Comparison of ENCODE assay signal across 9 cellular contexts in genomic region chr19:17389957-17390664, GRCh38. TPM values are rescaled to one million over a fixed set of nuclear protein-coding genes. Genes with fewer than 3 reads are reported as not detected.
DNase-seq lines count a peak whose midpoint lies in the region; ATAC-seq and TF ChIP-seq lines count a peak whose summit lies in the region.
"Had no signal": no experiment of that assay in that cellular context is flagged by ENCODE, and none has a peak within 500 bp of the region (broad histone marks: within the 10 kb centered on the region; RNA-seq: fewer than 3 reads in every experiment).

No MANE protein-coding gene starts in this region.

- peak overlapping the region; percentile 77 for H3K4me3 Mint-ChIP-seq in MCF 10A (ENCODE audit: unreplicated experiment)

- TF ChIP-seq CTCF in A673 (conservative IDR thresholded peaks at IDR 0.05; ENCODE audit: low read depth, low read length) (no peak; the same call in 1 of the 2 replicates), MCF 10A (IDR thresholded peaks at IDR 0.05; ENCODE audit: unreplicated experiment) (no peak)

- no peak overlapping the region for H2AFZ ChIP-seq in Karpas-422 (ENCODE audit: low read length)

- H3K27me3 ChIP-seq in A673 (replicated peaks; ENCODE audit: insufficient read depth, low read depth, low read length, poor library complexity): no peaks in the 10 kb centered on the region
- peaks cover 4% of the 10 kb centered on the region for H3K27me3 ChIP-seq in HUES6 (ENCODE audit: control insufficient read depth, insufficient read depth, low read length)
- H3K27me3 ChIP-seq in mesendoderm (ENCODE audit: insufficient read depth, low read length, poor library complexity): no peaks in the 10 kb centered on the region
- no peaks in the 10 kb centered on the region for H3K27me3 ChIP-seq in Karpas-422 (ENCODE audit: low read length)

- no peak overlapping the region for H3K18ac ChIP-seq in mesendoderm (ENCODE audit: low read length)

- H3K9ac ChIP-seq in HUES6 (ENCODE audit: low read length): peak overlapping the region; percentile 47
- peak overlapping the region; percentile 59 for H3K9ac ChIP-seq in mesendoderm (ENCODE audit: low read length)
- no peak overlapping the region for H3K9ac ChIP-seq in Karpas-422 (ENCODE audit: low read length)

- no peak overlapping the region for H3K23ac ChIP-seq in mesendoderm (ENCODE audit: low read length)

- no CpG with 5 or more reads among the region's 37 CpGs for WGBS in mesendoderm (ENCODE audit: extremely low coverage, insufficient coverage, low lambda C conversion rate)

- no peaks in the 10 kb centered on the region for H3K9me3 ChIP-seq in A673 (ENCODE audit: low read depth, low read length, poor library complexity, severe bottlenecking)
- H3K9me3 ChIP-seq in HUES6 (ENCODE audit: control insufficient read depth, insufficient read depth, low read depth, low read length): peaks cover 11% of the 10 kb centered on the region; the same call in 1 of the 2 replicates
- no peaks in the 10 kb centered on the region for H3K9me3 ChIP-seq in Karpas-422 (ENCODE audit: low read length)

- BruUV-seq in A673 (replicated peaks; lab: Mats Ljungman, UMichigan) (no TSS peak), MCF 10A (replicated peaks; lab: Mats Ljungman, UMichigan) (no TSS peak)

- no peak overlapping the region for H2BK120ac ChIP-seq in mesendoderm (ENCODE audit: low read depth, low read length)

- H3K36me3 Mint-ChIP-seq in MCF 10A (ENCODE audit: insufficient read depth, unreplicated experiment): no peaks in the 10 kb centered on the region

- no peak overlapping the region for H4K8ac ChIP-seq in mesendoderm (ENCODE audit: low read depth, low read length)

- DNase-seq in A673 (ENCODE audit: low spot score): no peak
- no peak for DNase-seq in MCF 10A (ENCODE audit: unreplicated experiment)
- DNase-seq in mesendoderm: no peak
- no peak for DNase-seq in NCI-H2029 (lab: John Stamatoyannopoulos, UW)
- no peak for DNase-seq in Karpas-422
- DNase-seq in NCI-H146 treated with DMSO at 0.1 percent for 48 hours (lab: John Stamatoyannopoulos, UW; ENCODE audit: unreplicated experiment): no peak

- no peaks in the 10 kb centered on the region for H4K20me1 ChIP-seq in Karpas-422 (ENCODE audit: insufficient read depth, low read depth, low read length)

- no peak overlapping the region for H3K4ac ChIP-seq in mesendoderm (ENCODE audit: low read depth, low read length)

- no peaks in the 10 kb centered on the region for H3K9me3 Mint-ChIP-seq in MCF 10A (ENCODE audit: unreplicated experiment)

- H3K36me3 ChIP-seq in A673 (ENCODE audit: insufficient read depth, low read length, poor library complexity, severe bottlenecking): no peaks in the 10 kb centered on the region
- no peaks in the 10 kb centered on the region for H3K36me3 ChIP-seq in HUES6 (ENCODE audit: control insufficient read depth, insufficient read depth, low read length)
- H3K36me3 ChIP-seq in mesendoderm (ENCODE audit: control insufficient read depth, insufficient read depth, low read length): no peaks in the 10 kb centered on the region
- no peaks in the 10 kb centered on the region for H3K36me3 ChIP-seq in Karpas-422 (ENCODE audit: insufficient read depth, low read length)

- H3K79me2 ChIP-seq in mesendoderm (ENCODE audit: control insufficient read depth, insufficient read depth, low read length): no peaks in the 10 kb centered on the region
- H3K79me2 ChIP-seq in Karpas-422 (ENCODE audit: low read length): no peaks in the 10 kb centered on the region

- no peak overlapping the region for H3K27ac ChIP-seq in A673 (ENCODE audit: low read depth, low read length, poor library complexity, severe bottlenecking)
- H3K27ac ChIP-seq in HUES6 (ENCODE audit: low read depth, low read length): no peak overlapping the region
- no peak overlapping the region for H3K27ac ChIP-seq in mesendoderm (ENCODE audit: low read depth, low read length)
- H3K27ac ChIP-seq in Karpas-422 (ENCODE audit: low read length): no peak overlapping the region

- H2BK5ac ChIP-seq in mesendoderm (ENCODE audit: low read length): no peak overlapping the region

- H3K4me1 Mint-ChIP-seq in MCF 10A (ENCODE audit: insufficient read depth, unreplicated experiment): peaks cover 6% of the 10 kb centered on the region

- no peaks in the 10 kb centered on the region for H3K79me1 ChIP-seq in mesendoderm (ENCODE audit: low read length)

- CTCF ChIA-PET in A673 (lab: Charles Lee): interaction anchor here (0.6 kb wide), 1 partner anchor 45 kb away, joined by 8 read pairs; no protein-coding TSS in a partner anchor
- CTCF ChIA-PET in MCF 10A (lab: Yijun Ruan, JAX): interaction anchor here (0.5 to 6.6 kb wide), 20 partner anchors 10 to 544 kb away, joined by 3 to 84 read pairs (median 3); partner anchors contain the start of genes PGLS and PLVAP

- H3K4me2 ChIP-seq in mesendoderm (ENCODE audit: low read length) (peak overlapping the region; percentile 65), Karpas-422 (ENCODE audit: low read depth, low read length, poor library complexity, severe bottlenecking) (no peak overlapping the region)

- no peak overlapping the region for H3K27ac Mint-ChIP-seq in MCF 10A (ENCODE audit: low read depth, unreplicated experiment)

- H3K9me2 ChIP-seq in Karpas-422 (replicated peaks; ENCODE audit: insufficient read depth, low read length): no peaks in the 10 kb centered on the region

- POLR2A ChIA-PET in A673 (lab: Charles Lee; ENCODE audit: low non-redundant PET): no interaction called here
- POLR2A ChIA-PET in MCF 10A (lab: Yijun Ruan, JAX): interaction anchor here (1.4 kb wide), 2 partner anchors 57 to 131 kb away, joined by 3 read pairs; no protein-coding TSS in a partner anchor

- H3K56ac ChIP-seq in mesendoderm (ENCODE audit: low read length): peak overlapping the region; percentile 81

- H4K5ac ChIP-seq in mesendoderm (ENCODE audit: low read length): no peak overlapping the region

- no peak for ATAC-seq in GM19467 (IDR thresholded peaks at IDR 0.05; ENCODE audit: unreplicated experiment)

- no peaks in the 10 kb centered on the region for H3K27me3 Mint-ChIP-seq in MCF 10A (ENCODE audit: insufficient read depth, unreplicated experiment)

- H3K4me1 ChIP-seq in A673 (ENCODE audit: insufficient read depth, low read length, poor library complexity, severe bottlenecking) (peaks cover 5% of the 10 kb centered on the region), HUES6 (ENCODE audit: control insufficient read depth, insufficient read depth, low read length) (peaks cover 3% of the 10 kb centered on the region; the same call in 1 of the 2 replicates), mesendoderm (ENCODE audit: control insufficient read depth, low read depth, low read length) (no peaks in the 10 kb centered on the region), Karpas-422 (ENCODE audit: low read length) (peaks cover 9% of the 10 kb centered on the region)

- H2AK5ac ChIP-seq in mesendoderm (ENCODE audit: low read length): no peak overlapping the region

- intact Hi-C loops in A673 (cut with micrococcal nuclease; ENCODE audit: unreplicated experiment): loop anchor here (10.0 kb wide), 1 partner anchor 615 kb away; no protein-coding TSS in a partner anchor
- intact Hi-C loops in MCF 10A (cut with micrococcal nuclease): loop anchor here (2.0 to 10.0 kb wide), 2 partner anchors 97 to 465 kb away; partner anchors contain the start of gene RPL18A

- H3K4me3 ChIP-seq in A673 (ENCODE audit: low read depth, low read length, poor library complexity, severe bottlenecking): peak overlapping the region; percentile 48
- H3K4me3 ChIP-seq in HUES6 (ENCODE audit: low read depth, low read length): peak overlapping the region; percentile 75
- H3K4me3 ChIP-seq in mesendoderm (ENCODE audit: low read length): peak overlapping the region; percentile 32
- H3K4me3 ChIP-seq in Karpas-422 (ENCODE audit: low read length): no peak overlapping the region

- no peak overlapping the region for H2BK15ac ChIP-seq in mesendoderm (replicated peaks; ENCODE audit: low read depth)

RNA-seq across cellular contexts. Expression of gene CCDC194, which starts 3.9 kb away (rescaled TPM):
- total RNA-seq in A673 (2021) (not detected in 2 replicates), MCF 10A (2022) (0.37 TPM in 1 of 2 replicates, not detected in the other)
- not detected for polyA plus RNA-seq in mesendoderm (2013, experiment 1 of 2)
- not detected for polyA plus RNA-seq in mesendoderm (2013, experiment 2 of 2)
- 4.1 and 9.3 TPM in 2 replicates for total RNA-seq in Karpas-422 (2014; rRNA removed; shearing (Covaris generic); ENCODE audit: low replicate concordance)
- total RNA-seq: HT1080 had no signal

RNA-seq across cellular contexts. Expression of gene PLVAP, which starts 13.0 kb away (rescaled TPM):
- 0.24 TPM in 1 of 2 replicates, not detected in the other for total RNA-seq in A673 (2021)
- not detected in 2 replicates for total RNA-seq in MCF 10A (2022)
- polyA plus RNA-seq in mesendoderm (2013, experiment 1 of 2): 0.06 TPM
- 0.08 TPM for polyA plus RNA-seq in mesendoderm (2013, experiment 2 of 2)
- total RNA-seq in Karpas-422 (2014; rRNA removed; shearing (Covaris generic); ENCODE audit: low replicate concordance): 0.22 and 0.41 TPM in 2 replicates
- total RNA-seq: HT1080 had no signal

RNA-seq across cellular contexts. Expression of gene BST2, which starts 15.3 kb away (rescaled TPM):
- total RNA-seq in A673 (2021): 1.3 and 3.6 TPM in 2 replicates
- 19.6 and 24.8 TPM in 2 replicates for total RNA-seq in MCF 10A (2022)
- polyA plus RNA-seq in mesendoderm (2013, experiment 1 of 2): 4.3 TPM
- polyA plus RNA-seq in mesendoderm (2013, experiment 2 of 2): 4.1 TPM
- 56.2 and 156 TPM in 2 replicates for total RNA-seq in Karpas-422 (2014; rRNA removed; shearing (Covaris generic); ENCODE audit: low replicate concordance)
- total RNA-seq: HT1080 had no signal

RNA-seq across cellular contexts. Expression of gene MVB12A, which starts 29.7 kb away (rescaled TPM):
- 39.5 and 56.9 TPM in 2 replicates for total RNA-seq in A673 (2021)
- total RNA-seq in MCF 10A (2022): 47.7 and 51.1 TPM in 2 replicates
- 24.2 TPM for polyA plus RNA-seq in mesendoderm (2013, experiment 1 of 2)
- 22.3 TPM for polyA plus RNA-seq in mesendoderm (2013, experiment 2 of 2)
- total RNA-seq in Karpas-422 (2014; rRNA removed; shearing (Covaris generic); ENCODE audit: low replicate concordance): 44.7 and 55.2 TPM in 2 replicates

RNA-seq across cellular contexts. Expression of gene GTPBP3, which starts 52.8 kb away (rescaled TPM):
- 51.5 and 53.2 TPM in 2 replicates for total RNA-seq in A673 (2021)
- total RNA-seq in MCF 10A (2022): 24.8 and 27.9 TPM in 2 replicates
- polyA plus RNA-seq in mesendoderm (2013, experiment 1 of 2): 25.9 TPM
- 26.0 TPM for polyA plus RNA-seq in mesendoderm (2013, experiment 2 of 2)
- total RNA-seq in Karpas-422 (2014; rRNA removed; shearing (Covaris generic); ENCODE audit: low replicate concordance): 29.3 and 88.1 TPM in 2 replicates
